ENCODE assay signal across 8 cellular contexts in genomic region chr19:18280247-18281081, GRCh38. TPM values are rescaled to one million over a fixed set of nuclear protein-coding genes. Genes with fewer than 3 reads are reported as not detected.
DNase-seq lines count a peak whose midpoint lies in the region; ATAC-seq, FAIRE-seq and TF ChIP-seq lines count a peak whose summit lies in the region.

No MANE protein-coding gene starts in this region.

- FAIRE-seq in RCC 7860 (lab: Jason Lieb, UNC), result no peak

- peak overlapping the region; percentile 95 to 100 (median 99) for H3K27ac Mint-ChIP-seq in nephron

- peak overlapping the region; percentile 99 for H3K27ac ChIP-seq in substantia nigra (ENCODE audit: low read depth, low read length, poor library complexity, severe bottlenecking)

- H3K36me3 Mint-ChIP-seq in nephron (ENCODE audit: low read depth), result peaks cover 20% of the 10 kb centered on the region

- CTCF ChIA-PET in AG04449 (lab: Yijun Ruan, JAX), result interaction anchor here (0.7 to 9.8 kb wide), 32 partner anchors 8 to 184 kb away, joined by 3 to 321 read pairs (median 10); partner anchors contain the start of genes LSM4, MPV17L2, PDE4C and PGPEP1

- H3K9me3 Mint-ChIP-seq in nephron, result no peaks in the 10 kb centered on the region

- peak overlapping the region; percentile 94 for H3K4me3 ChIP-seq in AG04449 (ENCODE audit: low read depth, low read length)
- peak overlapping the region; percentile 96 for H3K4me3 ChIP-seq in fibroblast of the aortic adventitia (ENCODE audit: low read depth, low read length)

- TF ChIP-seq CTCF in AG04449 (IDR thresholded peaks at IDR 0.05; ENCODE audit: insufficient read depth, low read length, missing control alignments) (no peak), fibroblast of the aortic adventitia (IDR thresholded peaks at IDR 0.05; ENCODE audit: insufficient read depth, low read length) (no peak), nephron (IDR thresholded peaks at IDR 0.05; ENCODE audit: unreplicated experiment in 3 of 3) (no peak)

- peak overlapping the region; percentile 95 to 96 (median 95) for H3K4me3 Mint-ChIP-seq in nephron

- no peak for DNase-seq in AG04449 (ENCODE audit: low read depth, low spot score)
- peak; percentile 54 for DNase-seq in HuH-7 (ENCODE audit: low spot score)
- DNase-seq in RCC 7860 (ENCODE audit: low spot score), result peak; percentile 66
- DNase-seq in activated effector memory CD4-positive, alpha-beta T cell treated with anti-CD3 and anti-CD28 coated beads, Interleukin-2, amount 50 U/mL, for 16 hours, result peak; percentile 93
- peak; percentile 65 for DNase-seq in fibroblast of the aortic adventitia (ENCODE audit: low read depth)
- peak in 48 of 49 donors; percentile 29 to 85 (median 61) for DNase-seq in substantia nigra (lab: John Stamatoyannopoulos, UW)

- peaks cover 26% of the 10 kb centered on the region for H3K4me1 Mint-ChIP-seq in nephron

- POLR2A ChIA-PET in AG04449 (lab: Yijun Ruan, JAX), result interaction anchor here (0.7 to 6.9 kb wide), 25 partner anchors 11 to 240 kb away, joined by 3 to 146 read pairs (median 8); partner anchors contain the start of genes GDF15, LSM4, MPV17L2 and PGPEP1

- H3K27me3 Mint-ChIP-seq in nephron (ENCODE audit: low read depth), result no peaks in the 10 kb centered on the region

- ATAC-seq in GM18861 (IDR thresholded peaks at IDR 0.05; ENCODE audit: unreplicated experiment), result peak; percentile 24

RNA-seq across cellular contexts. Expression of gene JUND, which starts 1.0 kb away (rescaled TPM):
- 61.9 and 85.6 TPM in 2 replicates for total RNA-seq in fibroblast of the aortic adventitia (ENCODE audit: low replicate concordance)

RNA-seq across cellular contexts. Expression of gene IQCN, which starts 6.2 kb away (rescaled TPM):
- 1.5 and 4.4 TPM in 2 replicates for total RNA-seq in fibroblast of the aortic adventitia (ENCODE audit: low replicate concordance)

RNA-seq across cellular contexts. Expression of gene LSM4, which starts 42.4 kb away (rescaled TPM):
- 113 and 119 TPM in 2 replicates for total RNA-seq in fibroblast of the aortic adventitia (ENCODE audit: low replicate concordance)

RNA-seq across cellular contexts. Expression of gene PDE4C, which starts 54.2 kb away (rescaled TPM):
- total RNA-seq in fibroblast of the aortic adventitia (ENCODE audit: low replicate concordance), result not detected in 2 replicates

RNA-seq across cellular contexts. Expression of gene PGPEP1, which starts 59.9 kb away (rescaled TPM):
- 9.6 and 27.2 TPM in 2 replicates for total RNA-seq in fibroblast of the aortic adventitia (ENCODE audit: low replicate concordance)
